Comparison of ENCODE assay signal across 1 cellular context in genomic region chr5:133968057-133968993, GRCh38.
TF ChIP-seq lines count a peak whose summit lies in the region.

Gene C5orf15, minus strand, starts transcription at chr5:133968625. Its CDS starts 41 bp downstream, at chr5:133968584.

TF ChIP-seq in HEK293, 187 proteins besides CTCF, POLR2A, EP300 and RAD21 (continued from another document and continues in another):
- peak; percentile 77; the same call in 1 of the 2 replicates for TF ChIP-seq ZBTB49 (tag by site-specific recombination; IDR thresholded peaks at IDR 0.05; ENCODE audit: low read depth)
- TF ChIP-seq ZSCAN23 (tag by site-specific recombination; IDR thresholded peaks at IDR 0.05), result no peak
- TF ChIP-seq ZNF2 (tag by site-specific recombination; IDR thresholded peaks at IDR 0.05), result peak; percentile 89
- no peak for TF ChIP-seq ZNF704 (tag by site-specific recombination; IDR thresholded peaks at IDR 0.05)
- no peak for TF ChIP-seq FEZF1 (tag by site-specific recombination; IDR thresholded peaks at IDR 0.05)
- 0 out of 2 replicates have a peak, but pooled peaks have one; percentile 22 for TF ChIP-seq ZSCAN30 (tag by site-specific recombination; IDR thresholded peaks at IDR 0.05)
- no peak for TF ChIP-seq OSR2 (tag by site-specific recombination; IDR thresholded peaks at IDR 0.05)
- peak; percentile 80 for TF ChIP-seq PRDM1 (tag by site-specific recombination; IDR thresholded peaks at IDR 0.05)
- TF ChIP-seq, protein P1, sequence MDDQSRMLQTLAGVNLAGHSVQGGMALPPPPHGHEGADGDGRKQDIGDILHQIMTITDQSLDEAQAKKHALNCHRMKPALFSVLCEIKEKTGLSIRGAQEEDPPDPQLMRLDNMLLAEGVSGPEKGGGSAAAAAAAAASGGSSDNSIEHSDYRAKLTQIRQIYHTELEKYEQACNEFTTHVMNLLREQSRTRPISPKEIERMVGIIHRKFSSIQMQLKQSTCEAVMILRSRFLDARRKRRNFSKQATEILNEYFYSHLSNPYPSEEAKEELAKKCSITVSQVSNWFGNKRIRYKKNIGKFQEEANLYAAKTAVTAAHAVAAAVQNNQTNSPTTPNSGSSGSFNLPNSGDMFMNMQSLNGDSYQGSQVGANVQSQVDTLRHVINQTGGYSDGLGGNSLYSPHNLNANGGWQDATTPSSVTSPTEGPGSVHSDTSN (CRISPR knock-in tag; IDR thresholded peaks at IDR 0.05), result peak; percentile 74; the same call in 1 of the 2 replicates
- TF ChIP-seq ZNF433 (tag by site-specific recombination; IDR thresholded peaks at IDR 0.05; ENCODE audit: low read depth), result no peak
- no peak for TF ChIP-seq TRIM28 (IDR thresholded peaks at IDR 0.05; ENCODE audit: borderline replicate concordance, low read length)
- TF ChIP-seq ZNF311 (tag by site-specific recombination; IDR thresholded peaks at IDR 0.05; ENCODE audit: borderline replicate concordance), result no peak
- no peak for TF ChIP-seq ZNF292 (tag by site-specific recombination; IDR thresholded peaks at IDR 0.05; ENCODE audit: borderline replicate concordance, low read depth)
- no peak for TF ChIP-seq ZNF623 (tag by site-specific recombination; IDR thresholded peaks at IDR 0.05)
- no peak for TF ChIP-seq GLI2 (tag by site-specific recombination; IDR thresholded peaks at IDR 0.05; ENCODE audit: borderline replicate concordance, low read depth)
- peak; percentile 9 for TF ChIP-seq KLF16 (tag by site-specific recombination; IDR thresholded peaks at IDR 0.05)
- 0 out of 2 replicates have a peak, but pooled peaks have one; percentile 9 for TF ChIP-seq ZNF341 (tag by site-specific recombination; IDR thresholded peaks at IDR 0.05; ENCODE audit: low read depth)
- no peak for TF ChIP-seq MZF1 (tag by site-specific recombination; IDR thresholded peaks at IDR 0.05; ENCODE audit: borderline replicate concordance)
- TF ChIP-seq ZIC2 (tag by site-specific recombination; IDR thresholded peaks at IDR 0.05), result peak; percentile 37
- TF ChIP-seq, protein P2, sequence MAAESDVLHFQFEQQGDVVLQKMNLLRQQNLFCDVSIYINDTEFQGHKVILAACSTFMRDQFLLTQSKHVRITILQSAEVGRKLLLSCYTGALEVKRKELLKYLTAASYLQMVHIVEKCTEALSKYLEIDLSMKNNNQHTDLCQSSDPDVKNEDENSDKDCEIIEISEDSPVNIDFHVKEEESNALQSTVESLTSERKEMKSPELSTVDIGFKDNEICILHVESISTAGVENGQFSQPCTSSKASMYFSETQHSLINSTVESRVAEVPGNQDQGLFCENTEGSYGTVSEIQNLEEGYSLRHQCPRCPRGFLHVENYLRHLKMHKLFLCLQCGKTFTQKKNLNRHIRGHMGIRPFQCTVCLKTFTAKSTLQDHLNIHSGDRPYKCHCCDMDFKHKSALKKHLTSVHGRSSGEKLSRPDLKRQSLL (tag by site-specific recombination; IDR thresholded peaks at IDR 0.05), result no peak
- no peak for TF ChIP-seq ZNF274 (IDR thresholded peaks at IDR 0.05; ENCODE audit: low read length)
- TF ChIP-seq ZNF274 (tag by site-specific recombination; IDR thresholded peaks at IDR 0.05; ENCODE audit: borderline replicate concordance), result no peak
- TF ChIP-seq EGR2 (tag by site-specific recombination; IDR thresholded peaks at IDR 0.05; ENCODE audit: low read depth), result no peak
- TF ChIP-seq ZNF202 (tag by site-specific recombination; IDR thresholded peaks at IDR 0.05; ENCODE audit: borderline replicate concordance), result no peak
- TF ChIP-seq ZXDB (tag by site-specific recombination; IDR thresholded peaks at IDR 0.05), result peak; percentile 81
- TF ChIP-seq, protein P3, sequence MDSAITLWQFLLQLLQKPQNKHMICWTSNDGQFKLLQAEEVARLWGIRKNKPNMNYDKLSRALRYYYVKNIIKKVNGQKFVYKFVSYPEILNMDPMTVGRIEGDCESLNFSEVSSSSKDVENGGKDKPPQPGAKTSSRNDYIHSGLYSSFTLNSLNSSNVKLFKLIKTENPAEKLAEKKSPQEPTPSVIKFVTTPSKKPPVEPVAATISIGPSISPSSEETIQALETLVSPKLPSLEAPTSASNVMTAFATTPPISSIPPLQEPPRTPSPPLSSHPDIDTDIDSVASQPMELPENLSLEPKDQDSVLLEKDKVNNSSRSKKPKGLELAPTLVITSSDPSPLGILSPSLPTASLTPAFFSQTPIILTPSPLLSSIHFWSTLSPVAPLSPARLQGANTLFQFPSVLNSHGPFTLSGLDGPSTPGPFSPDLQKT (IDR thresholded peaks at IDR 0.05; ENCODE audit: borderline replicate concordance, low read depth, low read length), result no peak
- 0 out of 2 replicates have a peak, but pooled peaks have one; percentile 15 for TF ChIP-seq ZNF16 (tag by site-specific recombination; IDR thresholded peaks at IDR 0.05; ENCODE audit: low read depth)
- no peak for TF ChIP-seq ZNF664 (tag by site-specific recombination; IDR thresholded peaks at IDR 0.05)
- TF ChIP-seq KLF8 (tag by site-specific recombination; IDR thresholded peaks at IDR 0.05), result peak; percentile 38; the same call in 1 of the 2 replicates
- no peak for TF ChIP-seq ZNF529 (tag by site-specific recombination; IDR thresholded peaks at IDR 0.05; ENCODE audit: insufficient replicate concordance)
- peak; percentile 81 for TF ChIP-seq KLF17 (tag by site-specific recombination; IDR thresholded peaks at IDR 0.05)
- no peak for TF ChIP-seq ZNF571 (tag by site-specific recombination; IDR thresholded peaks at IDR 0.05)
- TF ChIP-seq REPIN1 (tag by site-specific recombination; IDR thresholded peaks at IDR 0.05; ENCODE audit: low read depth), result no peak
- TF ChIP-seq ZNF24 (tag by site-specific recombination; IDR thresholded peaks at IDR 0.05), result peak; percentile 66; the same call in 1 of the 2 replicates
- TF ChIP-seq ZNF169 (tag by site-specific recombination; IDR thresholded peaks at IDR 0.05), result no peak
- no peak for TF ChIP-seq ZNF660 (tag by site-specific recombination; IDR thresholded peaks at IDR 0.05)
- TF ChIP-seq ZNF701 (tag by site-specific recombination; IDR thresholded peaks at IDR 0.05), result no peak
- TF ChIP-seq BCL11A (tag by site-specific recombination; IDR thresholded peaks at IDR 0.05; ENCODE audit: low read depth), result no peak
- no peak for TF ChIP-seq ZNF214 (tag by site-specific recombination; IDR thresholded peaks at IDR 0.05; ENCODE audit: borderline replicate concordance)
- TF ChIP-seq ZNF394 (tag by site-specific recombination; IDR thresholded peaks at IDR 0.05; ENCODE audit: borderline replicate concordance), result peak; percentile 45; the same call in 1 of the 2 replicates
- no peak for TF ChIP-seq ZNF658 (tag by site-specific recombination; IDR thresholded peaks at IDR 0.05)
- TF ChIP-seq, protein P4, sequence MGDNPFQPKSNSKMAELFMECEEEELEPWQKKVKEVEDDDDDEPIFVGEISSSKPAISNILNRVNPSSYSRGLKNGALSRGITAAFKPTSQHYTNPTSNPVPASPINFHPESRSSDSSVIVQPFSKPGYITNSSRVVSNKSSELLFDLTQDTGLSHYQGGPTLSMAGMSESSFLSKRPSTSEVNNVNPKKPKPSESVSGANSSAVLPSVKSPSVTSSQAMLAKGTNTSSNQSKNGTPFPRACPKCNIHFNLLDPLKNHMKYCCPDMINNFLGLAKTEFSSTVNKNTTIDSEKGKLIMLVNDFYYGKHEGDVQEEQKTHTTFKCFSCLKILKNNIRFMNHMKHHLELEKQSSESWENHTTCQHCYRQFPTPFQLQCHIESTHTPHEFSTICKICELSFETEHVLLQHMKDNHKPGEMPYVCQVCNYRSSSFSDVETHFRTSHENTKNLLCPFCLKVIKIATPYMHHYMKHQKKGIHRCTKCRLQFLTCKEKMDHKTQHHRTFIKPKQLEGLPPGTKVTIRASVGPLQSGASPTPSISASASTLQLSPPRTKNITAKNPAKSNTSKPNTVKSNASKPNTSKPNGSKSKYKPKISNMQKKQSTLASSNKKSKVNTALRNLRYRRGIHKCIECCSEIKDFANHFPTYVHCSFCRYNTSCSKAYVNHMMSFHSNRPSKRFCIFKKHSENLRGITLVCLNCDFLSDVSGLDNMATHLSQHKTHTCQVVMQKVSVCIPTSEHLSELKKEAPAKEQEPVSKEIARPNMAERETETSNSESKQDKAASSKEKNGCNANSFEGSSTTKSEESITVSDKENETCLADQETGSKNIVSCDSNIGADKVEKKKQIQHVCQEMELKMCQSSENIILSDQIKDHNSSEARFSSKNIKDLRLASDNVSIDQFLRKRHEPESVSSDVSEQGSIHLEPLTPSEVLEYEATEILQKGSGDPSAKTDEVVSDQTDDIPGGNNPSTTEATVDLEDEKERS (tag by site-specific recombination; IDR thresholded peaks at IDR 0.05), result no peak; the same call in 1 of the 2 replicates
- TF ChIP-seq ZNF324 (tag by site-specific recombination; IDR thresholded peaks at IDR 0.05), result 0 out of 2 replicates have a peak, but pooled peaks have one; percentile 30
- TF ChIP-seq YY1 (tag by site-specific recombination; IDR thresholded peaks at IDR 0.05), result peak; percentile 94
- TF ChIP-seq ZNF501 (tag by site-specific recombination; IDR thresholded peaks at IDR 0.05), result peak; percentile 90
- TF ChIP-seq ZBTB21 (tag by site-specific recombination; IDR thresholded peaks at IDR 0.05), result peak; percentile 98
- no peak for TF ChIP-seq ZNF514 (tag by site-specific recombination; IDR thresholded peaks at IDR 0.05)
- TF ChIP-seq ZNF747 (tag by site-specific recombination; IDR thresholded peaks at IDR 0.05), result no peak
- TF ChIP-seq, protein P5, sequence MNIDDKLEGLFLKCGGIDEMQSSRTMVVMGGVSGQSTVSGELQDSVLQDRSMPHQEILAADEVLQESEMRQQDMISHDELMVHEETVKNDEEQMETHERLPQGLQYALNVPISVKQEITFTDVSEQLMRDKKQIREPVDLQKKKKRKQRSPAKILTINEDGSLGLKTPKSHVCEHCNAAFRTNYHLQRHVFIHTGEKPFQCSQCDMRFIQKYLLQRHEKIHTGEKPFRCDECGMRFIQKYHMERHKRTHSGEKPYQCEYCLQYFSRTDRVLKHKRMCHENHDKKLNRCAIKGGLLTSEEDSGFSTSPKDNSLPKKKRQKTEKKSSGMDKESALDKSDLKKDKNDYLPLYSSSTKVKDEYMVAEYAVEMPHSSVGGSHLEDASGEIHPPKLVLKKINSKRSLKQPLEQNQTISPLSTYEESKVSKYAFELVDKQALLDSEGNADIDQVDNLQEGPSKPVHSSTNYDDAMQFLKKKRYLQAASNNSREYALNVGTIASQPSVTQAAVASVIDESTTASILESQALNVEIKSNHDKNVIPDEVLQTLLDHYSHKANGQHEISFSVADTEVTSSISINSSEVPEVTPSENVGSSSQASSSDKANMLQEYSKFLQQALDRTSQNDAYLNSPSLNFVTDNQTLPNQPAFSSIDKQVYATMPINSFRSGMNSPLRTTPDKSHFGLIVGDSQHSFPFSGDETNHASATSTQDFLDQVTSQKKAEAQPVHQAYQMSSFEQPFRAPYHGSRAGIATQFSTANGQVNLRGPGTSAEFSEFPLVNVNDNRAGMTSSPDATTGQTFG (tag by site-specific recombination; IDR thresholded peaks at IDR 0.05; ENCODE audit: borderline replicate concordance), result no peak
- no peak; the same call in 1 of the 2 replicates for TF ChIP-seq ZNF76 (tag by site-specific recombination; IDR thresholded peaks at IDR 0.05; ENCODE audit: borderline replicate concordance, low read depth)
- TF ChIP-seq ZNF792 (tag by site-specific recombination; IDR thresholded peaks at IDR 0.05), result no peak
- no peak for TF ChIP-seq ZBTB44 (tag by site-specific recombination; IDR thresholded peaks at IDR 0.05)
